16 cellular contexts compared by ENCODE assay signal in the genomic region with DNA sequence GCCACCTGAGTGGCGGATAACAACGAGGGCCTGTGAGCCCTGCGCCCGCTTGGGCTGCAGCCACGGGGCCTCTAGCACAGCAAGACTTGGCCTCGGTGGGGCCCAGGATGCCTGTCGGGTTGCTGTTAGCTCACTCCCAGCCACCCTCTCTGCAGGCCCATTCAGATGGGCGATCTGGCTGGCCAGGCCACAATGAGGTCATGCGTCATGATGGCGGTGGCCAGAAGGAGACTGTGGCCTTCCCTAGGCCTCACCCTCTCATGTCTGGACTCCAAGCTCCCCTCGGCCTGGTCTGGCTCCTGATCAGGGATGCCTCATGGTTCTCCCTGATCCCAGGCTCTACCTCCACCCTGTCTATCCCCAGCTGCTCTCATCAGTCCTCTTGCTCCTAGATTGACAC. TPM values are rescaled to one million over a fixed set of nuclear protein-coding genes. Genes with fewer than 3 reads are reported as not detected.
"Had no signal": no experiment of that assay in that cellular context is flagged by ENCODE, and none has a peak within 500 bp of the region (broad histone marks: within the 10 kb centered on the region; RNA-seq: fewer than 3 reads in every experiment).

No MANE protein-coding gene starts in this region.

- H3K4me1 ChIP-seq: esophagus muscularis mucosa, pancreas, transverse colon had no signal

- H3K27me3 ChIP-seq: esophagus muscularis mucosa, pancreas, transverse colon had no signal

- H3K4me1 Mint-ChIP-seq: activated naive CD4-positive, alpha-beta T cell treated with anti-CD3 and anti-CD28 coated beads, Interleukin-2, amount 50 U/mL, for 24 hours had no signal

- H3K9me3 Mint-ChIP-seq: activated naive CD4-positive, alpha-beta T cell treated with anti-CD3 and anti-CD28 coated beads, Interleukin-2, amount 50 U/mL, for 24 hours; activated T-helper 2 cell treated with anti-CD3 and anti-CD28 coated beads, Interferon-gamma antibody, Interleukin-2, Interleukin-4, amounts not matched to agents 10 μg/mL and 5 μg/mL and 100 μg/mL, durations not matched to agents 14 hours and 24 hours and 36 hours; T-helper 2 cell treated with Interferon-gamma antibody and Interleukin-4, amounts not matched to agents 5 μg/mL and 100 μg/mL, for 36 hours had no signal

- H3K27ac ChIP-seq: esophagus muscularis mucosa, pancreas, transverse colon had no signal

- H3K9me3 ChIP-seq: esophagus muscularis mucosa, pancreas, transverse colon had no signal

- DNase-seq: activated CD4-positive, alpha-beta T cell treated with anti-CD3 and anti-CD28 coated beads, Interleukin-2, amount 50 U/mL, for 1 hour; activated T-cell treated with anti-CD3 and anti-CD28 coated beads for 4 hours; amniotic stem cell; mammary epithelial cell; pancreas; small intestine; SW 1271; transverse colon had no signal

- H3K4me3 Mint-ChIP-seq: activated naive CD4-positive, alpha-beta T cell treated with anti-CD3 and anti-CD28 coated beads, Interleukin-2, amount 50 U/mL, for 24 hours; neural crest cell; T-helper 2 cell treated with Interferon-gamma antibody and Interleukin-4, amounts not matched to agents 5 μg/mL and 100 μg/mL, for 36 hours had no signal

- H3K4me3 ChIP-seq: esophagus muscularis mucosa, pancreas, transverse colon had no signal

- H3K36me3 Mint-ChIP-seq: activated naive CD4-positive, alpha-beta T cell treated with anti-CD3 and anti-CD28 coated beads, Interleukin-2, amount 50 U/mL, for 24 hours; brain had no signal

- H3K27me3 Mint-ChIP-seq: activated naive CD4-positive, alpha-beta T cell treated with anti-CD3 and anti-CD28 coated beads, Interleukin-2, amount 50 U/mL, for 24 hours had no signal

- H3K36me3 ChIP-seq: esophagus muscularis mucosa, pancreas, transverse colon had no signal

- H3K27ac Mint-ChIP-seq: activated naive CD4-positive, alpha-beta T cell treated with anti-CD3 and anti-CD28 coated beads, Interleukin-2, amount 50 U/mL, for 24 hours; activated T-helper 2 cell treated with anti-CD3 and anti-CD28 coated beads, Interferon-gamma antibody, Interleukin-2, Interleukin-4, amounts not matched to agents 10 μg/mL and 5 μg/mL and 100 μg/mL, durations not matched to agents 14 hours and 24 hours and 36 hours; T-helper 2 cell treated with Interferon-gamma antibody and Interleukin-4, amounts not matched to agents 5 μg/mL and 100 μg/mL, for 36 hours had no signal

RNA-seq across cellular contexts. Expression of a gene that starts 35.8 kb away (rescaled TPM):
- total RNA-seq: activated CD8-positive, alpha-beta memory T cell treated with anti-CD3 and anti-CD28 coated beads for 36 hours; activated T-helper 2 cell treated with anti-CD3 and anti-CD28 coated beads, Interferon-gamma antibody, Interleukin-2, Interleukin-4, amounts not matched to agents 10 μg/mL and 5 μg/mL and 100 μg/mL, durations not matched to agents 14 hours and 24 hours and 36 hours had no signal

RNA-seq across cellular contexts. Expression of a gene that starts 49.0 kb away (rescaled TPM):
- total RNA-seq: activated CD8-positive, alpha-beta memory T cell treated with anti-CD3 and anti-CD28 coated beads for 36 hours; activated T-helper 2 cell treated with anti-CD3 and anti-CD28 coated beads, Interferon-gamma antibody, Interleukin-2, Interleukin-4, amounts not matched to agents 10 μg/mL and 5 μg/mL and 100 μg/mL, durations not matched to agents 14 hours and 24 hours and 36 hours; left lobe of liver had no signal
